Comparison of ENCODE assay signal across 8 cellular contexts in genomic region chr11:124402326-124402922, GRCh38.
DNase-seq lines count a peak whose midpoint lies in the region; ATAC-seq and TF ChIP-seq lines count a peak whose summit lies in the region.

No MANE protein-coding gene starts in this region.

- in situ Hi-C loops in T47D (cut with HindIII; ENCODE audit: low pct_unique_long_range_greater_than_20kb, low sequenced_read_pairs): no loop called here

- ATAC-seq in GM19438 (IDR thresholded peaks at IDR 0.05; ENCODE audit: low read depth, unreplicated experiment) (peak; percentile 90), HG03460 (IDR thresholded peaks at IDR 0.05; ENCODE audit: unreplicated experiment) (peak; percentile 95), SK-N-SH treated with all-trans-retinoic acid at 6 μM for 48 hours (peak; percentile 99)

- DNase-seq in NCI-H2029 (lab: John Stamatoyannopoulos, UW): peak; percentile 8
- no peak for DNase-seq in NCI-H2029 treated with DMSO at 0.1 percent for 48 hours (lab: John Stamatoyannopoulos, UW)
- DNase-seq in T47D (ENCODE audit: low read depth in 1 of 2, low spot score in 1 of 2): peak; percentile 67 to 89
- DNase-seq in kidney glomerular epithelial cell (lab: John Stamatoyannopoulos, UW): peak; percentile 77
- DNase-seq in stimulated activated CD4-positive, alpha-beta T cell treated with anti-CD3 and anti-CD28 coated beads, Interleukin-4, amount 100 ng/mL, for 48 hours (ENCODE audit: low read depth in 2 of 2): peak; percentile 42 to 54

TF ChIP-seq in SK-N-SH treated with all-trans-retinoic acid at 6 μM for 48 hours, 23 proteins besides CTCF, POLR2A, EP300 and RAD21:
- TF ChIP-seq CSDC2 (CRISPR knock-in tag; IDR thresholded peaks at IDR 0.05): no peak
- no peak for TF ChIP-seq TCF4 (CRISPR knock-in tag; IDR thresholded peaks at IDR 0.05; ENCODE audit: borderline replicate concordance)
- TF ChIP-seq ESRRG (CRISPR knock-in tag; IDR thresholded peaks at IDR 0.05): no peak
- no peak for TF ChIP-seq ZNF565 (CRISPR knock-in tag; conservative IDR thresholded peaks at IDR 0.05; ENCODE audit: low read depth)
- TF ChIP-seq, protein P1, sequence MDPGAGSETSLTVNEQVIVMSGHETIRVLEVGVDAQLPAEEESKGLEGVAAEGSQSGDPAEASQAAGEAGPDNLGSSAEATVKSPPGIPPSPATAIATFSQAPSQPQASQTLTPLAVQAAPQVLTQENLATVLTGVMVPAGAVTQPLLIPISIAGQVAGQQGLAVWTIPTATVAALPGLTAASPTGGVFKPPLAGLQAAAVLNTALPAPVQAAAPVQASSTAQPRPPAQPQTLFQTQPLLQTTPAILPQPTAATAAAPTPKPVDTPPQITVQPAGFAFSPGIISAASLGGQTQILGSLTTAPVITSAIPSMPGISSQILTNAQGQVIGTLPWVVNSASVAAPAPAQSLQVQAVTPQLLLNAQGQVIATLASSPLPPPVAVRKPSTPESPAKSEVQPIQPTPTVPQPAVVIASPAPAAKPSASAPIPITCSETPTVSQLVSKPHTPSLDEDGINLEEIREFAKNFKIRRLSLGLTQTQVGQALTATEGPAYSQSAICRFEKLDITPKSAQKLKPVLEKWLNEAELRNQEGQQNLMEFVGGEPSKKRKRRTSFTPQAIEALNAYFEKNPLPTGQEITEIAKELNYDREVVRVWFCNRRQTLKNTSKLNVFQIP (CRISPR knock-in tag; IDR thresholded peaks at IDR 0.05; ENCODE audit: borderline replicate concordance, low read depth): no peak
- no peak for TF ChIP-seq TOX (CRISPR knock-in tag; IDR thresholded peaks at IDR 0.05; ENCODE audit: borderline replicate concordance)
- no peak for TF ChIP-seq GLIS3 (CRISPR knock-in tag; IDR thresholded peaks at IDR 0.05)
- no peak for TF ChIP-seq ZFP30 (CRISPR knock-in tag; IDR thresholded peaks at IDR 0.05)
- no peak for TF ChIP-seq CREB5 (CRISPR knock-in tag; IDR thresholded peaks at IDR 0.05; ENCODE audit: low read depth)
- TF ChIP-seq PPARA (CRISPR knock-in tag; IDR thresholded peaks at IDR 0.05; ENCODE audit: borderline replicate concordance): no peak
- TF ChIP-seq ZC3H10 (CRISPR knock-in tag; IDR thresholded peaks at IDR 0.05): no peak
- TF ChIP-seq ARNTL (CRISPR knock-in tag; IDR thresholded peaks at IDR 0.05; ENCODE audit: borderline replicate concordance, low read depth): no peak
- TF ChIP-seq RARB (CRISPR knock-in tag; IDR thresholded peaks at IDR 0.05): no peak
- TF ChIP-seq ZNF8 (CRISPR knock-in tag; IDR thresholded peaks at IDR 0.05): no peak
- TF ChIP-seq TSHZ2 (CRISPR knock-in tag; IDR thresholded peaks at IDR 0.05): no peak
